Comparison of ENCODE assay signal across 23 cellular contexts in genomic region chr14:98168196-98168985, GRCh38.
A peak's percentile ranks its signal among the peaks of the same experiment; 100 is the strongest.
DNase-seq lines count a peak whose midpoint lies in the region; ATAC-seq lines count a peak whose summit lies in the region.
"Had no signal": no experiment of that assay in that cellular context is flagged by ENCODE, and none has a peak within 500 bp of the region (broad histone marks: within the 10 kb centered on the region; RNA-seq: fewer than 3 reads in every experiment).

No MANE protein-coding gene starts in this region.

- H3K27me3 Mint-ChIP-seq in activated CD4-positive, alpha-beta T cell treated with anti-CD3 and anti-CD28 coated beads, Interleukin-2, amount 10 ng/mL, durations not matched to agents 24 days and 14 days = no peaks in the 10 kb centered on the region
- H3K27me3 Mint-ChIP-seq in CD4-positive, CD25-positive, alpha-beta regulatory T cell = no peaks in the 10 kb centered on the region
- H3K27me3 Mint-ChIP-seq in activated CD4-positive, alpha-beta memory T cell treated with anti-CD3 and anti-CD28 coated beads for 36 hours = no peaks in the 10 kb centered on the region
- H3K27me3 Mint-ChIP-seq in central memory CD8-positive, alpha-beta T cell = no peaks in the 10 kb centered on the region

- no peak for DNase-seq in activated CD4-positive, alpha-beta T cell treated with anti-CD3 and anti-CD28 coated beads, Interleukin-2, amount 10 ng/mL, durations not matched to agents 24 days and 14 days
- DNase-seq in activated CD4-positive, alpha-beta T cell treated with anti-CD3 and anti-CD28 coated beads for 4 hours = no peak
- peak in 1 of 3 donors; percentile 23 for DNase-seq in CD4-positive, CD25-positive, alpha-beta regulatory T cell
- DNase-seq in activated CD4-positive, alpha-beta memory T cell treated with anti-CD3 and anti-CD28 coated beads for 36 hours = peak; percentile 61
- DNase-seq in central memory CD8-positive, alpha-beta T cell (ENCODE audit: low spot score in 2 of 2) = no peak
- DNase-seq in NCI-H1105 (lab: John Stamatoyannopoulos, UW) (no peak), cerebellum (ENCODE audit: low spot score) (no peak)
- DNase-seq: BE2C; DMS 273 treated with DMSO at 0.1 percent for 48 hours; endodermal cell; GDM1; GM23248; IMR-90; kidney; NCI-H2171 treated with DMSO at 0.1 percent for 48 hours; NCI-H526 treated with DMSO at 0.1 percent for 48 hours; occipital lobe; SK-N-SH; stimulated activated CD4-positive, alpha-beta T cell treated with anti-CD3 and anti-CD28 coated beads, Interleukin-4, amount 100 ng/mL, for 1 hour had no signal

- peak overlapping the region; percentile 1 for H3K4me3 ChIP-seq in CD4-positive, CD25-positive, alpha-beta regulatory T cell (ENCODE audit: low read depth, low read length)
- H3K4me3 ChIP-seq: A549, GM23248, lung, smooth muscle cell had no signal

- peak overlapping the region; percentile 93 for H3K27ac Mint-ChIP-seq in activated CD4-positive, alpha-beta T cell treated with anti-CD3 and anti-CD28 coated beads, Interleukin-2, amount 10 ng/mL, durations not matched to agents 24 days and 14 days
- H3K27ac Mint-ChIP-seq in CD4-positive, CD25-positive, alpha-beta regulatory T cell = peak overlapping the region; percentile 95 to 98 (median 98)
- peak overlapping the region; percentile 97 for H3K27ac Mint-ChIP-seq in activated CD4-positive, alpha-beta memory T cell treated with anti-CD3 and anti-CD28 coated beads for 36 hours
- H3K27ac Mint-ChIP-seq in central memory CD8-positive, alpha-beta T cell (ENCODE audit: low read depth) = peak overlapping the region; percentile 78
- H3K27ac Mint-ChIP-seq: endodermal cell had no signal

- CTCF ChIA-PET in activated CD4-positive, alpha-beta memory T cell treated with anti-CD3 and anti-CD28 coated beads for 36 hours (lab: Charles Lee) = interaction anchor here (0.6 to 3.5 kb wide), 14 partner anchors 12 to 1104 kb away, joined by 3 to 32 read pairs (median 5); partner anchors contain the start of gene BCL11B

- POLR2A ChIA-PET in activated CD4-positive, alpha-beta memory T cell treated with anti-CD3 and anti-CD28 coated beads for 36 hours (lab: Charles Lee) = interaction anchor here (0.7 to 3.5 kb wide), 21 partner anchors 11 to 1437 kb away, joined by 3 to 47 read pairs (median 4); partner anchors contain the start of gene BCL11B

- H3K36me3 Mint-ChIP-seq in activated CD4-positive, alpha-beta T cell treated with anti-CD3 and anti-CD28 coated beads, Interleukin-2, amount 10 ng/mL, durations not matched to agents 24 days and 14 days (ENCODE audit: low read depth) = peaks cover 14% of the 10 kb centered on the region
- peaks cover 9% of the 10 kb centered on the region for H3K36me3 Mint-ChIP-seq in CD4-positive, CD25-positive, alpha-beta regulatory T cell
- H3K36me3 Mint-ChIP-seq in activated CD4-positive, alpha-beta memory T cell treated with anti-CD3 and anti-CD28 coated beads for 36 hours = peaks cover 18% of the 10 kb centered on the region
- peaks cover 5% of the 10 kb centered on the region for H3K36me3 Mint-ChIP-seq in central memory CD8-positive, alpha-beta T cell (ENCODE audit: insufficient read depth)

- peaks cover 55% of the 10 kb centered on the region for H3K4me1 ChIP-seq in CD4-positive, CD25-positive, alpha-beta regulatory T cell (ENCODE audit: control insufficient read depth, insufficient read depth, low read length, poor library complexity, severe bottlenecking)
- H3K4me1 ChIP-seq: A549, BE2C had no signal

- H3K27ac ChIP-seq in CD4-positive, CD25-positive, alpha-beta regulatory T cell (ENCODE audit: insufficient read depth, low read length, poor library complexity, severe bottlenecking) = peak overlapping the region; percentile 52
- H3K27ac ChIP-seq: A549, GM23248 had no signal

- intact Hi-C loops in activated CD4-positive, alpha-beta T cell treated with anti-CD3 and anti-CD28 coated beads, Interleukin-2, amount 10 ng/mL, durations not matched to agents 24 days and 14 days (cut with micrococcal nuclease) = loop anchor here (2.0 kb wide), 1 partner anchor 28 kb away; no protein-coding TSS in a partner anchor
- intact Hi-C loops in activated CD4-positive, alpha-beta memory T cell treated with anti-CD3 and anti-CD28 coated beads for 36 hours (cut with micrococcal nuclease) = loop anchor here (2.0 kb wide), 2 partner anchors 14 to 70 kb away; no protein-coding TSS in a partner anchor

- H3K36me3 ChIP-seq in CD4-positive, CD25-positive, alpha-beta regulatory T cell (ENCODE audit: control insufficient read depth, insufficient read depth, low read length) = no peaks in the 10 kb centered on the region
- H3K36me3 ChIP-seq: BE2C had no signal

- peaks cover 60% of the 10 kb centered on the region for H3K4me1 Mint-ChIP-seq in activated CD4-positive, alpha-beta T cell treated with anti-CD3 and anti-CD28 coated beads, Interleukin-2, amount 10 ng/mL, durations not matched to agents 24 days and 14 days
- H3K4me1 Mint-ChIP-seq in CD4-positive, CD25-positive, alpha-beta regulatory T cell = peaks cover 29 to 88% (median 57%) of the 10 kb centered on the region in 4 donors
- H3K4me1 Mint-ChIP-seq in activated CD4-positive, alpha-beta memory T cell treated with anti-CD3 and anti-CD28 coated beads for 36 hours (ENCODE audit: low read depth) = peaks cover 74% of the 10 kb centered on the region
- peaks cover 85% of the 10 kb centered on the region for H3K4me1 Mint-ChIP-seq in central memory CD8-positive, alpha-beta T cell

- no peak for ATAC-seq in CD4-positive, CD25-positive, alpha-beta regulatory T cell (ENCODE audit: low read depth in 2 of 2)
- ATAC-seq in central memory CD8-positive, alpha-beta T cell (replicated peaks; ENCODE audit: extremely low read depth, poor library complexity, severe bottlenecking) = no peak
- ATAC-seq in HG03520 (IDR thresholded peaks at IDR 0.05; ENCODE audit: unreplicated experiment) = no peak
- ATAC-seq: A549 had no signal

- no peaks in the 10 kb centered on the region for H3K27me3 ChIP-seq in CD4-positive, CD25-positive, alpha-beta regulatory T cell (ENCODE audit: control insufficient read depth, insufficient read depth, low read length)
- H3K27me3 ChIP-seq: BE2C had no signal

- peaks cover 0 to 3% of the 10 kb centered on the region in 2 experiments for H3K9me3 ChIP-seq in CD4-positive, CD25-positive, alpha-beta regulatory T cell (ENCODE audit: control insufficient read depth in 2 of 2, low read length in 2 of 2)
- H3K9me3 ChIP-seq: A549, BE2C, SK-N-SH had no signal

- peaks cover 15% of the 10 kb centered on the region for H3K9me3 Mint-ChIP-seq in activated CD4-positive, alpha-beta T cell treated with anti-CD3 and anti-CD28 coated beads, Interleukin-2, amount 10 ng/mL, durations not matched to agents 24 days and 14 days
- H3K9me3 Mint-ChIP-seq in CD4-positive, CD25-positive, alpha-beta regulatory T cell = peaks cover 0 to 5% (median 0%) of the 10 kb centered on the region in 7 donors
- peaks cover 17% of the 10 kb centered on the region for H3K9me3 Mint-ChIP-seq in activated CD4-positive, alpha-beta memory T cell treated with anti-CD3 and anti-CD28 coated beads for 36 hours
- H3K9me3 Mint-ChIP-seq in central memory CD8-positive, alpha-beta T cell = no peaks in the 10 kb centered on the region
- H3K9me3 Mint-ChIP-seq: endodermal cell had no signal

- peak overlapping the region; percentile 43 for H3K4me3 Mint-ChIP-seq in activated CD4-positive, alpha-beta T cell treated with anti-CD3 and anti-CD28 coated beads, Interleukin-2, amount 10 ng/mL, durations not matched to agents 24 days and 14 days
- peak overlapping the region in 3 of 4 donors; percentile 15 to 80 (median 40) for H3K4me3 Mint-ChIP-seq in CD4-positive, CD25-positive, alpha-beta regulatory T cell
- H3K4me3 Mint-ChIP-seq in activated CD4-positive, alpha-beta memory T cell treated with anti-CD3 and anti-CD28 coated beads for 36 hours = peak overlapping the region; percentile 48
- peak overlapping the region; percentile 14 for H3K4me3 Mint-ChIP-seq in central memory CD8-positive, alpha-beta T cell
- H3K4me3 Mint-ChIP-seq: endodermal cell had no signal
